ENCODE assay signal across 10 cellular contexts in the genomic region with DNA sequence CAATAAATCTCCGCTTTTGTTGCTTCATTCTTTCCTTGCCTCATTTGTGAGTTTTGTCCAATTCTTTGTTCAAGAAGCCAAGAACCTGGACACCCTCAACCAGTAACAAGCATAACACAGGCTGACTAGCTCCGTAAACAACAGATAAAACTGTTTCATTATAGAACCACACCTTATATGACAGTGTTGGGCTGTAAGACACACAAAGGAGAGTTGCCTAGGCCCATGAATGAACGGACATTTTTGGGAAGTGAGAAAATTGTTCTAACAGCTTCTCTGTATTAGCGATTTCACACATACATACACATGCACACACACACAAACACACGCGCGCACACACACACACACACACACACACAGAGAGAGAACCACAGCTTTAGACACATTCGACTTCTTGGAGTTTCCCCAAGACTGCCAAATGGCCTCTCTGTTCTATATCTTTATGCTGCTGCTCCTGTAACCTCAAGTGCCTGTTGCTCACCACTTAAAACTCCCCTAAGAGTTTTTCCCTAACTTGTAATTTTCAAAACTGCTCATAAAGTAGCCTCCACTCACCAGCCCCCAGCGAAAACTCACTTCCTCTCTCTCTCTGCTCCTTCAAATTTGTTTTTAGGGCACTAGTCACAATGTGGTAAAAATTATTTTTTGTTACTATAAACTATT. TPM values are rescaled to one million over a fixed set of nuclear protein-coding genes. Genes with fewer than 3 reads are reported as not detected.
A peak's percentile ranks its signal among the peaks of the same experiment; 100 is the strongest.
DNase-seq lines count a peak whose midpoint lies in the region; ATAC-seq, FAIRE-seq and TF ChIP-seq lines count a peak whose summit lies in the region.
"Had no signal": no experiment of that assay in that cellular context is flagged by ENCODE, and none has a peak within 500 bp of the region (broad histone marks: within the 10 kb centered on the region; RNA-seq: fewer than 3 reads in every experiment).

No MANE protein-coding gene starts in this region.

- TF ChIP-seq CTCF in D721Med (IDR thresholded peaks at IDR 0.05; ENCODE audit: insufficient read depth, missing control alignments), result no peak

- H3K27ac ChIP-seq in HUES48 (ENCODE audit: low read depth, low read length), result peak overlapping the region; percentile 78
- no peak overlapping the region for H3K27ac ChIP-seq in naive thymus-derived CD4-positive, alpha-beta T cell (ENCODE audit: low read depth, low read length)

- FAIRE-seq in D721Med (lab: Jason Lieb, UNC), result no peak
- FAIRE-seq: K562 had no signal

- 0 out of 2 replicates have a peak, but pooled peaks cover 4% of the 10 kb centered on the region for H3K9me3 ChIP-seq in HUES48 (ENCODE audit: control insufficient read depth, insufficient read depth, low read length)
- H3K9me3 ChIP-seq in naive thymus-derived CD4-positive, alpha-beta T cell (ENCODE audit: control insufficient read depth in 2 of 3, low read length in 3 of 3), result no peaks in the 10 kb centered on the region

- H3K36me3 ChIP-seq in HUES48 (ENCODE audit: control insufficient read depth, insufficient read depth, low read length), result peaks cover 85% of the 10 kb centered on the region
- H3K36me3 ChIP-seq in naive thymus-derived CD4-positive, alpha-beta T cell (ENCODE audit: control insufficient read depth in 2 of 3, insufficient read depth in 3 of 3, low read length in 3 of 3), result peaks cover 0 to 20% (median 5%) of the 10 kb centered on the region in 3 experiments

- ATAC-seq in GM18511 (IDR thresholded peaks at IDR 0.05; ENCODE audit: unreplicated experiment) (peak; percentile 68), GM21576 (IDR thresholded peaks at IDR 0.05; ENCODE audit: unreplicated experiment) (peak; percentile 52)
- peak; percentile 72 for ATAC-seq in naive thymus-derived CD4-positive, alpha-beta T cell

- peak overlapping the region in 3 of 9 donors; percentile 35 to 73 (median 52) for H3K27ac Mint-ChIP-seq in naive thymus-derived CD4-positive, alpha-beta T cell

- no peaks in the 10 kb centered on the region for H3K27me3 Mint-ChIP-seq in naive thymus-derived CD4-positive, alpha-beta T cell
- H3K27me3 Mint-ChIP-seq: activated naive CD8-positive, alpha-beta T cell had no signal

- H3K9ac ChIP-seq in HUES48 (ENCODE audit: low read depth, low read length), result peak overlapping the region; percentile 20; the same call in 1 of the 2 replicates

- CTCF ChIA-PET in naive thymus-derived CD4-positive, alpha-beta T cell (lab: Charles Lee), result no interaction called here

- peaks cover 16 to 84% (median 68%) of the 10 kb centered on the region in 5 donors for H3K36me3 Mint-ChIP-seq in naive thymus-derived CD4-positive, alpha-beta T cell

- peaks cover 42% of the 10 kb centered on the region for H3K4me1 ChIP-seq in HUES48 (ENCODE audit: control insufficient read depth, insufficient read depth, low read length)
- H3K4me1 ChIP-seq in naive thymus-derived CD4-positive, alpha-beta T cell (ENCODE audit: control insufficient read depth in 2 of 2, insufficient read depth in 2 of 2, low read length in 2 of 2), result peaks cover 0 to 13% of the 10 kb centered on the region in 2 donors

- peak overlapping the region in 1 of 10 donors; percentile 12 for H3K4me3 Mint-ChIP-seq in naive thymus-derived CD4-positive, alpha-beta T cell
- H3K4me3 Mint-ChIP-seq: activated naive CD8-positive, alpha-beta T cell had no signal

- intact Hi-C loops in naive thymus-derived CD4-positive, alpha-beta T cell (cut with micrococcal nuclease), result loop anchor here in 1 of 2 donors (2.0 kb wide), 1 partner anchor 35 kb away; a partner anchor contains a TSS

- no peak for DNase-seq in naive thymus-derived CD4-positive, alpha-beta T cell
- no peak for DNase-seq in NCI-H446 treated with DMSO at 0.1 percent for 48 hours (lab: John Stamatoyannopoulos, UW)
- DNase-seq in NCI-H2107 (lab: John Stamatoyannopoulos, UW), result no peak
- DNase-seq in DMS114 treated with DMSO at 0.1 percent for 48 hours (lab: John Stamatoyannopoulos, UW; ENCODE audit: unreplicated experiment), result no peak
- DNase-seq in D721Med (ENCODE audit: insufficient read length, low spot score), result no peak

- H3K27me3 ChIP-seq in HUES48 (ENCODE audit: control insufficient read depth, insufficient read depth, low read length), result no peaks in the 10 kb centered on the region
- H3K27me3 ChIP-seq in naive thymus-derived CD4-positive, alpha-beta T cell (ENCODE audit: control insufficient read depth in 2 of 2, insufficient read depth in 2 of 2, low read length in 2 of 2), result no peaks in the 10 kb centered on the region

- H3K4me3 ChIP-seq in HUES48 (ENCODE audit: low read depth, low read length), result no peak overlapping the region
- H3K4me3 ChIP-seq in naive thymus-derived CD4-positive, alpha-beta T cell (ENCODE audit: low read length), result no peak overlapping the region
- H3K4me3 ChIP-seq: K562 had no signal

- H3K9me3 Mint-ChIP-seq in naive thymus-derived CD4-positive, alpha-beta T cell, result peaks cover 0 to 10% (median 0%) of the 10 kb centered on the region in 11 donors

- peaks cover 3 to 56% (median 15%) of the 10 kb centered on the region in 7 donors for H3K4me1 Mint-ChIP-seq in naive thymus-derived CD4-positive, alpha-beta T cell

- POLR2A ChIA-PET in naive thymus-derived CD4-positive, alpha-beta T cell (lab: Charles Lee), result interaction anchor here (0.6 kb wide), 1 partner anchor 27 kb away, joined by 3 read pairs; no protein-coding TSS in a partner anchor

RNA-seq across cellular contexts. Expression of a gene that starts 35.9 kb away (rescaled TPM):
- total RNA-seq in naive thymus-derived CD4-positive, alpha-beta T cell, result 100 to 1,000 TPM in 2 of 5 experiments, 10 to 100 TPM in 3; 26.9 to 174 (median 45.2) TPM
- polyA plus RNA-seq in naive thymus-derived CD4-positive, alpha-beta T cell, result 10 to 100 TPM; 86.6 to 94.6 TPM
